24 cellular contexts compared by ENCODE assay signal in the genomic region with DNA sequence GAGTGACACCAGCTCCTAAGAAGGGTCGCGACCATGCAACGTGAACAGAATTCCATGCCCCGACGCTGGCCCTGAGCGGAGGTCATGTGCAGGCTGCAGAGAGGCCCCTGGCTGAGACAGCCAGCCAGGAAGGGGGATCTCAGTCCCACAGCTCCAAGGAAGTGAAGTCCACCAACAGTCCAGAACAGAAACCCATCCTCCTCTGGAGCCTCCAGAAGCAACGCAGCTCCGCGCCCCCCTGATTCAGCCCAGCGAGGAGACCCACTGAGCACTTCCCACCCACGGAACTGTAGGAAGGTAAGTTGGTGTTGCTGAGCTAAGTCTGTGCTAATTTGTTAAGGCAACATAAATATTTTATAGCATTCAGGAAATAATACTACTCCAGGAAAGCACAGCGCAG.
"Had no signal": no experiment of that assay in that cellular context is flagged by ENCODE, and none has a peak within 500 bp of the region (broad histone marks: within the 10 kb centered on the region; RNA-seq: fewer than 3 reads in every experiment).

No MANE protein-coding gene starts in this region.

- ATAC-seq: K562, Right ventricle myocardium inferior, SK-N-SH treated with all-trans-retinoic acid at 6 μM for 48 hours had no signal

- H3K36me3 ChIP-seq: Peyer's patch, SJCRH30 had no signal

- H3K27me3 ChIP-seq: Peyer's patch, SJCRH30 had no signal

- H3K36me3 Mint-ChIP-seq: IgD-negative memory B cell had no signal

- H3K9me3 ChIP-seq: Peyer's patch had no signal

- H3K9ac ChIP-seq: KMS-11 had no signal

- DNase-seq: Kasumi-1, MM.1S, NCI-H1092 treated with DMSO at 0.1 percent for 48 hours, NCI-H1436, NCI-H187, NCI-H2029, NCI-H2081 treated with DMSO at 0.1 percent for 48 hours, NCI-H2171, NCI-H226, NCI-H446, NCI-H510A, NCI-H524 treated with DMSO at 0.1 percent for 48 hours, NCI-H69, NCI-H774, OCI-M1, PC-9, SHP77 treated with DMSO at 0.1 percent for 48 hours, SJCRH30 had no signal

- H3K4me3 ChIP-seq: K562, PC-9, Peyer's patch, SJCRH30 had no signal

- H3K4me2 ChIP-seq: KMS-11, PC-9 had no signal

- H3K4me3 Mint-ChIP-seq: IgD-negative memory B cell had no signal

- H3K27ac Mint-ChIP-seq: IgD-negative memory B cell had no signal

- H3K4me1 ChIP-seq: SJCRH30 had no signal

- H3K27ac ChIP-seq: KMS-11, PC-9, Peyer's patch, SJCRH30 had no signal

- H2AFZ ChIP-seq: PC-9 had no signal
